ENCODE assay signal across 23 cellular contexts in genomic region chr20:61690993-61691840, GRCh38.
DNase-seq lines count a peak whose midpoint lies in the region; ATAC-seq, FAIRE-seq and TF ChIP-seq lines count a peak whose summit lies in the region.
"Had no signal": no experiment of that assay in that cellular context is flagged by ENCODE, and none has a peak within 500 bp of the region (broad histone marks: within the 10 kb centered on the region; RNA-seq: fewer than 3 reads in every experiment).

No MANE protein-coding gene starts in this region.

- H3K9me3 ChIP-seq in IMR-90 (ENCODE audit: control insufficient read depth, insufficient read depth, low read length) (peaks cover 4% of the 10 kb centered on the region; the same call in 1 of the 2 replicates), RWPE2 (ENCODE audit: severe bottlenecking) (no peaks in the 10 kb centered on the region), H1 (ENCODE audit: insufficient read depth in 2 of 2, low read depth in 1 of 2, low read length in 1 of 2) (no peaks in the 10 kb centered on the region)
- H3K9me3 ChIP-seq: HAP-1, SJSA1 had no signal

- peaks cover 4% of the 10 kb centered on the region; the same call in 1 of the 2 replicates for H3K9me1 ChIP-seq in IMR-90 (ENCODE audit: insufficient read depth, low read length)

- H4K91ac ChIP-seq in IMR-90 (ENCODE audit: insufficient read depth, low read depth, low read length) (no peak overlapping the region), H1 (replicated peaks; ENCODE audit: insufficient read length, low read length) (no peak overlapping the region)

- BruUV-seq in IMR-90 (replicated peaks; lab: Mats Ljungman, UMichigan), result no TSS peak

- H3K4me3 ChIP-seq in IMR-90 (ENCODE audit: insufficient read depth, low read depth, low read length) (no peak overlapping the region), RWPE2 (ENCODE audit: severe bottlenecking) (no peak overlapping the region), H1 (ENCODE audit: extremely low read depth in 1 of 4, insufficient read depth in 2 of 4, low read depth in 3 of 4, low read length in 4 of 4) (no peak overlapping the region)
- H3K4me3 ChIP-seq: GM23338, HAP-1, SJSA1 had no signal

- no peaks in the 10 kb centered on the region for H3K4me1 ChIP-seq in IMR-90 (ENCODE audit: control insufficient read depth, insufficient read depth, low read length)
- no peaks in the 10 kb centered on the region for H3K4me1 ChIP-seq in RWPE2 (ENCODE audit: insufficient read depth, poor library complexity, severe bottlenecking)
- 0 out of 7 replicates have a peak, but pooled peaks cover 0 to 5% (median 0%) of the 10 kb centered on the region in 4 experiments for H3K4me1 ChIP-seq in H1 (replicated peaks in 1 of 4; ENCODE audit: control insufficient read depth in 3 of 4, insufficient read depth in 4 of 4, low read length in 3 of 4)
- H3K4me1 ChIP-seq: HAP-1, SJSA1 had no signal

- H4K8ac ChIP-seq in IMR-90 (ENCODE audit: low read depth in 2 of 2, low read length in 2 of 2) (no peak overlapping the region), H1 (ENCODE audit: extremely low read depth, insufficient read depth, low read length) (no peak overlapping the region)

- dilution Hi-C loops in IMR-90 (cut with HindIII; ENCODE audit: low sequenced_read_pairs, unreplicated experiment), result no loop called here

- no peak overlapping the region for H3K4ac ChIP-seq in IMR-90 (ENCODE audit: low read depth, low read length)
- no peak overlapping the region for H3K4ac ChIP-seq in H1 (replicated peaks; ENCODE audit: insufficient read length, low read depth, low read length)

- H4K20me1 ChIP-seq in IMR-90 (ENCODE audit: insufficient read depth, low read length) (no peaks in the 10 kb centered on the region), H1 (replicated peaks in 1 of 2; ENCODE audit: control insufficient read depth in 1 of 2, insufficient read depth in 2 of 2, low read length in 2 of 2) (peaks cover 0 to 7% of the 10 kb centered on the region in 2 experiments)

- TF ChIP-seq RAD21 in IMR-90 (IDR thresholded peaks at IDR 0.05; ENCODE audit: low read length) (no peak), H1 (IDR thresholded peaks at IDR 0.05 in 1 of 2, conservative IDR thresholded peaks at IDR 0.05 in 1 of 2; ENCODE audit: low read depth in 2 of 2, low read length in 2 of 2) (no peak)

- H2BK20ac ChIP-seq in IMR-90 (ENCODE audit: low read depth, low read length) (no peak overlapping the region), H1 (ENCODE audit: low read length) (no peak overlapping the region)

- H3K27ac Mint-ChIP-seq in nephron progenitor cell, result peak overlapping the region; percentile 18
- H3K27ac Mint-ChIP-seq: CD4-positive, alpha-beta memory T cell; GM23338 had no signal

- H3K36me3 ChIP-seq in IMR-90 (ENCODE audit: control insufficient read depth, insufficient read depth, low read length), result no peaks in the 10 kb centered on the region
- no peaks in the 10 kb centered on the region for H3K36me3 ChIP-seq in RWPE2 (ENCODE audit: low read depth)
- no peaks in the 10 kb centered on the region for H3K36me3 ChIP-seq in H1 (ENCODE audit: control insufficient read depth in 2 of 4, insufficient read depth in 4 of 4, low read length in 3 of 4)
- H3K36me3 ChIP-seq: HAP-1, SJSA1 had no signal

- H3K27me3 ChIP-seq in IMR-90 (ENCODE audit: control insufficient read depth, insufficient read depth, low read length) (no peaks in the 10 kb centered on the region; the same call in 1 of the 2 replicates), RWPE2 (ENCODE audit: insufficient read depth, poor library complexity, severe bottlenecking) (peaks cover 3% of the 10 kb centered on the region), H1 (replicated peaks in 1 of 4; ENCODE audit: control insufficient read depth in 3 of 4, extremely low read depth in 1 of 4, insufficient read depth in 3 of 4, low read length in 3 of 4) (peaks cover 0 to 7% (median 3%) of the 10 kb centered on the region in 4 experiments; a peak in 2 of 7 replicates)

- H2BK5ac ChIP-seq in IMR-90 (ENCODE audit: low read depth, low read length, poor library complexity, severe bottlenecking), result peak overlapping the region; percentile 58
- H2BK5ac ChIP-seq in H1 (ENCODE audit: low read depth, low read length), result no peak overlapping the region

- H3K56ac ChIP-seq in IMR-90 (ENCODE audit: extremely low read depth, insufficient read depth, low read length) (no peak overlapping the region), H1 (replicated peaks; ENCODE audit: insufficient read length, low read depth, low read length) (peak overlapping the region; percentile 83)

- no peak overlapping the region for H3K18ac ChIP-seq in IMR-90 (ENCODE audit: low read depth, low read length)
- H3K18ac ChIP-seq in H1 (ENCODE audit: extremely low read depth, low read length), result no peak overlapping the region

- TF ChIP-seq POLR2A in IMR-90 (IDR thresholded peaks at IDR 0.05; ENCODE audit: low read depth, low read length), result no peak
- no peak for TF ChIP-seq POLR2A in H1 (IDR thresholded peaks at IDR 0.05; ENCODE audit: control extremely low read depth in 1 of 2, low read depth in 2 of 2, low read length in 2 of 2)

- TF ChIP-seq CTCF in IMR-90 (conservative IDR thresholded peaks at IDR 0.05; ENCODE audit: low read depth, low read length) (no peak), RWPE2 (IDR thresholded peaks at IDR 0.05; ENCODE audit: poor library complexity, severe bottlenecking) (no peak), H1 (IDR thresholded peaks at IDR 0.05; ENCODE audit: control extremely low read depth in 1 of 3, insufficient read depth in 1 of 3, low read depth in 1 of 3, low read length in 3 of 3) (no peak), nephron progenitor cell (IDR thresholded peaks at IDR 0.05) (no peak)

- H2BK15ac ChIP-seq in IMR-90 (ENCODE audit: low read depth, low read length) (no peak overlapping the region), H1 (ENCODE audit: low read length) (no peak overlapping the region)

- CTCF ChIA-PET in IMR-90 (lab: Yijun Ruan, JAX) (no interaction called here), H1 (lab: Charles Lee; ENCODE audit: partially characterized antibody) (interaction anchor here (0.6 kb wide), 2 partner anchors 15 to 886 kb away, joined by 3 read pairs; no protein-coding TSS in a partner anchor)

- H3K23me2 ChIP-seq in H1 (ENCODE audit: low read depth, low read length), result peaks cover 9% of the 10 kb centered on the region

- no peak overlapping the region for H4K5ac ChIP-seq in IMR-90 (ENCODE audit: low read depth, low read length)
- no peak overlapping the region for H4K5ac ChIP-seq in H1 (ENCODE audit: insufficient read length, low read depth, low read length)

- no peak for ATAC-seq in IMR-90 (ENCODE audit: low read depth)
- peak; percentile 57 for ATAC-seq in RWPE2 (ENCODE audit: low read depth)
- ATAC-seq in HG03159 (IDR thresholded peaks at IDR 0.05; ENCODE audit: unreplicated experiment), result no peak
- ATAC-seq in GM21360 (IDR thresholded peaks at IDR 0.05; ENCODE audit: unreplicated experiment), result no peak
- ATAC-seq: GM23338, Panc1 had no signal

- H3K14ac ChIP-seq in IMR-90 (replicated peaks; ENCODE audit: low read depth, low read length) (no peak overlapping the region), H1 (ENCODE audit: insufficient read length) (no peak overlapping the region)

- intact Hi-C loops in IMR-90 (cut with micrococcal nuclease), result no loop called here

- H3K4me1 Mint-ChIP-seq in nephron progenitor cell, result peaks cover 6% of the 10 kb centered on the region
- H3K4me1 Mint-ChIP-seq: CD4-positive, alpha-beta memory T cell had no signal

- H3K27me3 Mint-ChIP-seq in nephron progenitor cell (ENCODE audit: low read depth, poor library complexity), result peaks cover 10% of the 10 kb centered on the region

- H3K4me3 Mint-ChIP-seq in nephron progenitor cell, result no peak overlapping the region
- H3K4me3 Mint-ChIP-seq: CD4-positive, alpha-beta memory T cell; GM23338 had no signal

- H2AFZ ChIP-seq in IMR-90 (replicated peaks; ENCODE audit: low read length, poor library complexity) (no peak overlapping the region), H1 (ENCODE audit: low read length) (no peak overlapping the region)
- H2AFZ ChIP-seq: GM23338 had no signal

- POLR2A ChIA-PET in IMR-90 (lab: Charles Lee; ENCODE audit: unreplicated experiment) (no interaction called here), H1 (lab: Charles Lee; ENCODE audit: partially characterized antibody) (no interaction called here)

- TF ChIP-seq EP300 in H1 (IDR thresholded peaks at IDR 0.05; ENCODE audit: borderline replicate concordance in 1 of 2, low read depth in 2 of 2, low read length in 2 of 2), result no peak

- H2AK5ac ChIP-seq in IMR-90 (ENCODE audit: low read depth, low read length) (no peak overlapping the region), H1 (ENCODE audit: low read depth, low read length) (no peak overlapping the region)

- H3K4me2 ChIP-seq in IMR-90 (ENCODE audit: low read depth, low read length) (no peak overlapping the region), H1 (ENCODE audit: insufficient read depth in 1 of 2, low read depth in 2 of 2, low read length in 2 of 2) (no peak overlapping the region)
- H3K4me2 ChIP-seq: GM23338, KMS-11 had no signal

- no peak for FAIRE-seq in H1 (lab: Jason Lieb, UNC)
- FAIRE-seq: G401.6 had no signal

- H2BK120ac ChIP-seq in IMR-90 (ENCODE audit: low read depth, low read length), result no peak overlapping the region
- no peak overlapping the region for H2BK120ac ChIP-seq in H1 (replicated peaks; ENCODE audit: low read depth, low read length)

- H3K79me1 ChIP-seq in IMR-90 (ENCODE audit: low read depth in 1 of 2, low read length in 2 of 2) (no peaks in the 10 kb centered on the region), H1 (ENCODE audit: low read depth, low read length) (no peaks in the 10 kb centered on the region)

- H3K79me2 ChIP-seq in H1 (ENCODE audit: control insufficient read depth in 1 of 2, insufficient read depth in 2 of 2, low read length in 2 of 2), result no peaks in the 10 kb centered on the region

- no peak for DNase-seq in IMR-90
- no peak for DNase-seq in RWPE2 (ENCODE audit: low spot score)
- DNase-seq in H1 (ENCODE audit: low read depth in 1 of 2, low spot score in 2 of 2), result no peak
- no peak for DNase-seq in nephron progenitor cell
- DNase-seq in HCEC 1CT, result no peak
- DNase-seq: C1 segment of cervical spinal cord; CD4-positive, alpha-beta memory T cell; COR-L47; NCI-H1048; NCI-H1417 treated with DMSO at 0.1 percent for 48 hours; NCI-H1694 treated with DMSO at 0.1 percent for 48 hours; NCI-H2171 treated with DMSO at 0.1 percent for 48 hours; NCI-H345; NCI-H510A treated with DMSO at 0.1 percent for 48 hours; NCI-H82 had no signal

- in situ Hi-C loops in IMR-90 (cut with MboI; ENCODE audit: low sequenced_read_pairs), result no loop called here

- no peak overlapping the region for H3K27ac ChIP-seq in IMR-90 (ENCODE audit: insufficient read depth, low read length)
- H3K27ac ChIP-seq in RWPE2 (ENCODE audit: poor library complexity, severe bottlenecking), result no peak overlapping the region
- H3K27ac ChIP-seq in H1 (ENCODE audit: low read depth, low read length), result no peak overlapping the region
- H3K27ac ChIP-seq: KMS-11, SJSA1 had no signal

- H3K9ac ChIP-seq in IMR-90 (ENCODE audit: low read depth, low read length), result no peak overlapping the region
- H3K9ac ChIP-seq in H1 (replicated peaks in 1 of 4; ENCODE audit: extremely low read depth in 1 of 4, low read depth in 3 of 4, low read length in 3 of 4), result no peak overlapping the region; a peak in 1 of 7 replicates
- H3K9ac ChIP-seq: KMS-11 had no signal

- WGBS in IMR-90 (ENCODE audit: extremely low coverage in 2 of 2, insufficient read length in 1 of 2), 2 experiments, result 100% methylated on average over 1 of the region's 17 CpGs; no CpG with 5 or more reads in 1 of the 2 experiments
- 89% methylated on average over 17 of the region's 17 CpGs; no CpG with 5 or more reads in 1 of the 2 experiments for WGBS in H1 (ENCODE audit: extremely low coverage in 1 of 2, insufficient coverage in 1 of 2, insufficient read length in 1 of 2, insufficient replicate concordance in 2 of 2, low coverage in 1 of 2, low lambda C conversion rate in 2 of 2, missing lambda C conversion rate in 1 of 2), 2 experiments

- H2BK12ac ChIP-seq in H1 (ENCODE audit: low read depth, low read length), result no peak overlapping the region

- no peaks in the 10 kb centered on the region for H3K36me3 Mint-ChIP-seq in nephron progenitor cell (ENCODE audit: low read depth)
- H3K36me3 Mint-ChIP-seq: CD4-positive, alpha-beta memory T cell had no signal

- H3K9me3 Mint-ChIP-seq in nephron progenitor cell, result no peaks in the 10 kb centered on the region
- H3K9me3 Mint-ChIP-seq: GM23338 had no signal

- H2AK9ac ChIP-seq in IMR-90 (replicated peaks; ENCODE audit: low read depth, low read length, poor library complexity), result no peak overlapping the region

- H3K23ac ChIP-seq in IMR-90 (ENCODE audit: low read depth, low read length) (no peak overlapping the region), H1 (ENCODE audit: insufficient read length) (no peak overlapping the region)
